Comparison of ENCODE assay signal across 1 cellular context in the genomic region with DNA sequence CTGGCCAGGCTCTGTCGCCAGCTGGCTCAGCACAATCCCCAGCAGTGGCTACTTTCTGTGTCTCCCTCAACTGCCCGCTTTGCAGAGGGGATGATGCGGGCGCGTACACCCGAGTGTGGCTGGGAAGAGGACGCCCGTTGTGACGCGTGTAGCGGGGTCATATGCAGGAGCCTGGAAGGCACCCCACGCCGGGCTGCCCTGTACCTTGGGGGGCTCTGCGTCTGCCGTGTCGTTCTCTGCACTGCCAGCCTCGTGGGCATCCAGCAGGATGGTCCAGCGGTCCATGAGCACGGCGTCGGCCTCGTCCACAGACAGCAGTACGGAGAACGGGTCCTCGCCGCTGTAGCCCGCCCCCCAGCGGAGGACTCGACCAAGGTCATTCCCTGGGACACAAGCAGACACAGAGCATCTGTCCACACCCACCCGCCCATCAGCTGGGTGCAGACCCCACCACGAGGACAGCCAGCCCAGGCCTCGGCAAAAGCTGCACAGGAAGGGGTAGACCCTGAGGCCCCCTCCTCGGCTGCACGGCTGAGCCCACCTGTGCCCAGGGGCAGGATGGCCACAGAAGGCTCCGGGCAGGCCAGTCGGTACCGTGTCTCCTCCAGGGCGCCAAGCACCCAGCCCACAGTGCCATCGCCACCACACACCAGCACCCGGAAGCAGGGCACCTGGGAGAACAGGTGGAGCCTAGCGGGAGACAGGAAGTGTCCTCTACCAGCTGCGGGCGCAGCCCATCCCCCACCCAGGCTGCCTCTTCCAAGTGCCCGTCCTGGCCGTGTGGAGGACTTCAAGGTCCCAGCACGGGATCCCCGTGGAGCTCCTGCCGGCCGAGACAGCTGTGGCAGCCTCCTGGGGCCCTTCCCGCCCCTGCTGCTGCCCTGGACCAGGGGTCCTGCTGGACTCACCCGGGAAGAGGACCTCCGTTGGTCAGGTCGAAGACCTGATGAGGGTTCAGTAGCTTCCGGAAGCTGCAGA.
TF ChIP-seq lines count a peak whose summit lies in the region.

No MANE protein-coding gene starts in this region.

TF ChIP-seq in WTC11, 78 proteins besides CTCF, POLR2A, EP300 and RAD21:
- TF ChIP-seq EMX1 (CRISPR knock-in tag; IDR thresholded peaks at IDR 0.05): no peak
- TF ChIP-seq, protein P1, sequence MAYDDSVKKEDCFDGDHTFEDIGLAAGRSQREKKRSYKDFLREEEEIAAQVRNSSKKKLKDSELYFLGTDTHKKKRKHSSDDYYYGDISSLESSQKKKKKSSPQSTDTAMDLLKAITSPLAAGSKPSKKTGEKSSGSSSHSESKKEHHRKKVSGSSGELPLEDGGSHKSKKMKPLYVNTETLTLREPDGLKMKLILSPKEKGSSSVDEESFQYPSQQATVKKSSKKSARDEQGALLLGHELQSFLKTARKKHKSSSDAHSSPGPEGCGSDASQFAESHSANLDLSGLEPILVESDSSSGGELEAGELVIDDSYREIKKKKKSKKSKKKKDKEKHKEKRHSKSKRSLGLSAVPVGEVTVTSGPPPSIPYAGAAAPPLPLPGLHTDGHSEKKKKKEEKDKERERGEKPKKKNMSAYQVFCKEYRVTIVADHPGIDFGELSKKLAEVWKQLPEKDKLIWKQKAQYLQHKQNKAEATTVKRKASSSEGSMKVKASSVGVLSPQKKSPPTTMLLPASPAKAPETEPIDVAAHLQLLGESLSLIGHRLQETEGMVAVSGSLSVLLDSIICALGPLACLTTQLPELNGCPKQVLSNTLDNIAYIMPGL (CRISPR knock-in tag; IDR thresholded peaks at IDR 0.05): no peak
- TF ChIP-seq HMGA2 (CRISPR knock-in tag; IDR thresholded peaks at IDR 0.05): no peak
- TF ChIP-seq, protein P2, sequence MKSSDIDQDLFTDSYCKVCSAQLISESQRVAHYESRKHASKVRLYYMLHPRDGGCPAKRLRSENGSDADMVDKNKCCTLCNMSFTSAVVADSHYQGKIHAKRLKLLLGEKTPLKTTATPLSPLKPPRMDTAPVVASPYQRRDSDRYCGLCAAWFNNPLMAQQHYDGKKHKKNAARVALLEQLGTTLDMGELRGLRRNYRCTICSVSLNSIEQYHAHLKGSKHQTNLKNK (CRISPR knock-in tag; IDR thresholded peaks at IDR 0.05): no peak
- TF ChIP-seq, protein P3, sequence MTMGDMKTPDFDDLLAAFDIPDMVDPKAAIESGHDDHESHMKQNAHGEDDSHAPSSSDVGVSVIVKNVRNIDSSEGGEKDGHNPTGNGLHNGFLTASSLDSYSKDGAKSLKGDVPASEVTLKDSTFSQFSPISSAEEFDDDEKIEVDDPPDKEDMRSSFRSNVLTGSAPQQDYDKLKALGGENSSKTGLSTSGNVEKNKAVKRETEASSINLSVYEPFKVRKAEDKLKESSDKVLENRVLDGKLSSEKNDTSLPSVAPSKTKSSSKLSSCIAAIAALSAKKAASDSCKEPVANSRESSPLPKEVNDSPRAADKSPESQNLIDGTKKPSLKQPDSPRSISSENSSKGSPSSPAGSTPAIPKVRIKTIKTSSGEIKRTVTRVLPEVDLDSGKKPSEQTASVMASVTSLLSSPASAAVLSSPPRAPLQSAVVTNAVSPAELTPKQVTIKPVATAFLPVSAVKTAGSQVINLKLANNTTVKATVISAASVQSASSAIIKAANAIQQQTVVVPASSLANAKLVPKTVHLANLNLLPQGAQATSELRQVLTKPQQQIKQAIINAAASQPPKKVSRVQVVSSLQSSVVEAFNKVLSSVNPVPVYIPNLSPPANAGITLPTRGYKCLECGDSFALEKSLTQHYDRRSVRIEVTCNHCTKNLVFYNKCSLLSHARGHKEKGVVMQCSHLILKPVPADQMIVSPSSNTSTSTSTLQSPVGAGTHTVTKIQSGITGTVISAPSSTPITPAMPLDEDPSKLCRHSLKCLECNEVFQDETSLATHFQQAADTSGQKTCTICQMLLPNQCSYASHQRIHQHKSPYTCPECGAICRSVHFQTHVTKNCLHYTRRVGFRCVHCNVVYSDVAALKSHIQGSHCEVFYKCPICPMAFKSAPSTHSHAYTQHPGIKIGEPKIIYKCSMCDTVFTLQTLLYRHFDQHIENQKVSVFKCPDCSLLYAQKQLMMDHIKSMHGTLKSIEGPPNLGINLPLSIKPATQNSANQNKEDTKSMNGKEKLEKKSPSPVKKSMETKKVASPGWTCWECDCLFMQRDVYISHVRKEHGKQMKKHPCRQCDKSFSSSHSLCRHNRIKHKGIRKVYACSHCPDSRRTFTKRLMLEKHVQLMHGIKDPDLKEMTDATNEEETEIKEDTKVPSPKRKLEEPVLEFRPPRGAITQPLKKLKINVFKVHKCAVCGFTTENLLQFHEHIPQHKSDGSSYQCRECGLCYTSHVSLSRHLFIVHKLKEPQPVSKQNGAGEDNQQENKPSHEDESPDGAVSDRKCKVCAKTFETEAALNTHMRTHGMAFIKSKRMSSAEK (CRISPR knock-in tag; IDR thresholded peaks at IDR 0.05; ENCODE audit: borderline replicate concordance): no peak
- TF ChIP-seq SP1 (CRISPR knock-in tag; conservative IDR thresholded peaks at IDR 0.05): no peak
- TF ChIP-seq ZNF263 (CRISPR knock-in tag; IDR thresholded peaks at IDR 0.05; ENCODE audit: low read depth): no peak
- no peak for TF ChIP-seq OVOL2 (CRISPR knock-in tag; IDR thresholded peaks at IDR 0.05; ENCODE audit: borderline replicate concordance)
- no peak for TF ChIP-seq NR2C2 (CRISPR knock-in tag; IDR thresholded peaks at IDR 0.05)
